Comparison of ENCODE assay signal across 9 cellular contexts in the genomic region with DNA sequence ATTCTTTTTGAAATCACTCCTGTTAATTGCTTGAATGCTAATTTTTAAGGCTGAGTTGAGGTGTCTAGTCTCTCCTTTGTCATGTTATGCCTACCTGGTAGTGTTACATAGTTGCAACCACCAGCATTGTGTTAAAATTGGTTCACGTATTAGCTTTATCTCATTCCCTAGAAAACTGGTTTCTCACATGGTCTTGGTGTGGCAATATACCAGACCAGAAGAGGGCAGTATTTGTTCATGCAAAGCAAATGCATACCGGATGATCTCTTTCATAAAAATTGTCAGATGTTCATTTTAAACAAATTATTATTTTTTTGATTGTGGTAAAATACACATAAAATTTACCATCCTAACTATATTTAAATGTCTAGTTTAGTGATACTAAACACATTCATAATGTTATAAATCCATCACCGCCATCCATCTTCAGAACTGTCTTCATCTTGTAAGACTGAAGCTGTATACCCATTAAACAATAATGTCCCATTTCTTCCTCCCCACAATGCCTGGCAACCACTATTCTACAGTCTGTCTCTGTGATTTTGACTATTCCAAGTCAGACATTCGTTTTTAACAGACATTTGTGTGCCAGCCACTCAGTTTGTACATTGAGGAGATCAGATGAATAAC.
DNase-seq lines count a peak whose midpoint lies in the region; ATAC-seq and TF ChIP-seq lines count a peak whose summit lies in the region.
"Had no signal": no experiment of that assay in that cellular context is flagged by ENCODE, and none has a peak within 500 bp of the region (broad histone marks: within the 10 kb centered on the region; RNA-seq: fewer than 3 reads in every experiment).

No MANE protein-coding gene starts in this region.

- no peaks in the 10 kb centered on the region for H3K9me3 ChIP-seq in breast epithelium

- TF ChIP-seq CTCF in breast epithelium (IDR thresholded peaks at IDR 0.05), result peak in 2 of 3 donors; percentile 46 to 52

- DNase-seq in CMK (ENCODE audit: low read depth) (peak; percentile 26), H4 (ENCODE audit: low spot score) (peak; percentile 30), NCI-H526 treated with DMSO at 0.1 percent for 48 hours (lab: John Stamatoyannopoulos, UW) (peak; percentile 44), breast epithelium (ENCODE audit: low spot score in 2 of 2) (no peak), left lobe of liver (ENCODE audit: low spot score) (no peak), UCSD-AML1 (lab: John Stamatoyannopoulos, UW; ENCODE audit: unreplicated experiment) (no peak)
- DNase-seq in effector CD4-positive, alpha-beta T cell, result no peak

- H3K27ac ChIP-seq in breast epithelium, result no peak overlapping the region
- H3K27ac ChIP-seq: skin epidermis had no signal

- intact Hi-C loops in breast epithelium (cut with DNase I; ENCODE audit: low total_unique reads), result no loop called here

- ATAC-seq in left lobe of liver (peak; percentile 90), GM18511 (IDR thresholded peaks at IDR 0.05; ENCODE audit: unreplicated experiment) (no peak)

- H3K4me3 ChIP-seq in breast epithelium, result no peak overlapping the region
- H3K4me3 ChIP-seq: skin epidermis had no signal

- no peaks in the 10 kb centered on the region for H3K36me3 ChIP-seq in breast epithelium

- H3K27me3 ChIP-seq in breast epithelium, result no peaks in the 10 kb centered on the region

- no peak for TF ChIP-seq POLR2A in breast epithelium (IDR thresholded peaks at IDR 0.05)

- H3K4me1 ChIP-seq in breast epithelium, result no peaks in the 10 kb centered on the region

Comparison
In these comparisons a context has a peak if more than half of its experiments do, and no peak if none do; other contexts are left out.
1. DNase-seq: peak in CMK (single experiment), H4 (single experiment) and NCI-H526 treated with DMSO at 0.1 percent for 48 hours (single experiment); none in breast epithelium (0 of 2), left lobe of liver (single experiment), UCSD-AML1 (single experiment) and effector CD4-positive, alpha-beta T cell (single experiment).